Comparison of ENCODE assay signal across 27 cellular contexts in the genomic region with DNA sequence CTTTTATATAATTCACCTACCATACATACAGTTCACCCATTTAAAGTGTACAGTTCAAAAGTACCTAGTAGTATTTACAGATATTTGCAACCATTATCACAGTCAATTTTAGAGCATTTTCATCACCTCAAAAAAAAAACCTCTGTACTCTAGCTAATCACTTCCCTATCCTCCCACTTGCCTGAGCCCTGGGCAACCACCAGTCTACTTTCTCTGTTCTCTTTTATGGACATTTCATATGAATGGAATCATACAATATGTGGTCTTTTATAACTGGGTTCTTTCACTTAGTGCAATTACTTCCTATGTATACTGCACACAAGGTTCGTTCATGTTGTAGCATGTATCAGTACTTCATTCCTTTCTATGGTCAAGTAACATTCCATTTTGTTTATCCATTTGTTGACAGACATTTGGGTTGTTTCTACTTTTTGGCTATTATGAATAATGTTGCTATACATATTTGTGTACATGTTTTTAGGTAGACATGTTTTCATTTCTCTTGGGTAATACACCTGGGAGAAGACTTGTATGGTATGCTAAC.
"Had no signal": no experiment of that assay in that cellular context is flagged by ENCODE, and none has a peak within 500 bp of the region (broad histone marks: within the 10 kb centered on the region; RNA-seq: fewer than 3 reads in every experiment).

No MANE protein-coding gene starts in this region.

- H3K4me1 Mint-ChIP-seq: nephron progenitor cell had no signal

- FAIRE-seq: astrocyte, endothelial cell of umbilical vein, frontal cortex had no signal

- H3K4me3 Mint-ChIP-seq: activated CD4-positive, alpha-beta T cell treated with anti-CD3 and anti-CD28 coated beads for 36 hours; nephron progenitor cell; stimulated activated effector memory CD8-positive, alpha-beta T cell treated with anti-CD3 and anti-CD28 coated beads, Interleukin-12 subunit alpha, Interleukin-12 subunit beta, amount 100 ng/mL, for 72 hours had no signal

- H3K9me3 ChIP-seq: esophagus muscularis mucosa, left ventricle myocardium inferior, neutrophil, ovary, stomach, thyroid gland, upper lobe of right lung had no signal

- ATAC-seq: activated CD4-positive, alpha-beta T cell treated with anti-CD3 and anti-CD28 coated beads for 36 hours; sciatic nerve; stimulated activated effector memory CD8-positive, alpha-beta T cell treated with anti-CD3 and anti-CD28 coated beads, Interleukin-12 subunit alpha, Interleukin-12 subunit beta, amount 100 ng/mL, for 72 hours; upper lobe of right lung had no signal

- H3K27me3 Mint-ChIP-seq: activated CD4-positive, alpha-beta T cell treated with anti-CD3 and anti-CD28 coated beads for 36 hours; progenitor cell of endocrine pancreas had no signal

- H3K4me1 ChIP-seq: esophagus muscularis mucosa, thyroid gland, upper lobe of right lung had no signal

- H3K27ac ChIP-seq: brain microvascular endothelial cell, esophagus muscularis mucosa, left ventricle myocardium inferior, neutrophil, ovary, skin epidermis, stomach, thyroid gland, upper lobe of right lung had no signal

- H3K4me3 ChIP-seq: esophagus muscularis mucosa, left ventricle myocardium inferior, lung, ovary, skin epidermis, stomach, thyroid gland, upper lobe of right lung had no signal

- H3K9me3 Mint-ChIP-seq: nephron progenitor cell; stimulated activated effector memory CD8-positive, alpha-beta T cell treated with anti-CD3 and anti-CD28 coated beads, Interleukin-12 subunit alpha, Interleukin-12 subunit beta, amount 100 ng/mL, for 72 hours had no signal

- H3K27me3 ChIP-seq: brain microvascular endothelial cell, esophagus muscularis mucosa, neutrophil, ovary, stomach, thyroid gland, upper lobe of right lung had no signal

- DNase-seq: activated CD4-positive, alpha-beta T cell treated with anti-CD3 and anti-CD28 coated beads for 36 hours; activated CD4-positive, CD25-positive, alpha-beta regulatory T cell; activated gamma-delta T cell treated with Interleukin-2 at 50 U/mL for 16 hours; activated naive CD4-positive, alpha-beta T cell treated with anti-CD3 and anti-CD28 coated beads, Interleukin-2, amount 50 U/mL, for 16 hours; activated T-cell treated with anti-CD3 and anti-CD28 coated beads, Interleukin-2, amount 50 U/mL, for 1 hour; amniotic stem cell; brain microvascular endothelial cell; central memory CD4-positive, alpha-beta T cell; left ventricle myocardium inferior; nephron progenitor cell; ovary; retina; stimulated activated CD4-positive, alpha-beta T cell treated with anti-CD3 and anti-CD28 coated beads, Interleukin-4, amount 100 ng/mL, for 24 hours; stomach; T-helper 2 cell; thyroid gland; upper lobe of right lung had no signal

- H3K27ac Mint-ChIP-seq: activated CD4-positive, alpha-beta T cell treated with anti-CD3 and anti-CD28 coated beads for 36 hours; progenitor cell of endocrine pancreas; stimulated activated effector memory CD8-positive, alpha-beta T cell treated with anti-CD3 and anti-CD28 coated beads, Interleukin-12 subunit alpha, Interleukin-12 subunit beta, amount 100 ng/mL, for 72 hours had no signal

- H3K36me3 ChIP-seq: ovary had no signal
